Comparison of ENCODE assay signal across 8 cellular contexts in the genomic region with DNA sequence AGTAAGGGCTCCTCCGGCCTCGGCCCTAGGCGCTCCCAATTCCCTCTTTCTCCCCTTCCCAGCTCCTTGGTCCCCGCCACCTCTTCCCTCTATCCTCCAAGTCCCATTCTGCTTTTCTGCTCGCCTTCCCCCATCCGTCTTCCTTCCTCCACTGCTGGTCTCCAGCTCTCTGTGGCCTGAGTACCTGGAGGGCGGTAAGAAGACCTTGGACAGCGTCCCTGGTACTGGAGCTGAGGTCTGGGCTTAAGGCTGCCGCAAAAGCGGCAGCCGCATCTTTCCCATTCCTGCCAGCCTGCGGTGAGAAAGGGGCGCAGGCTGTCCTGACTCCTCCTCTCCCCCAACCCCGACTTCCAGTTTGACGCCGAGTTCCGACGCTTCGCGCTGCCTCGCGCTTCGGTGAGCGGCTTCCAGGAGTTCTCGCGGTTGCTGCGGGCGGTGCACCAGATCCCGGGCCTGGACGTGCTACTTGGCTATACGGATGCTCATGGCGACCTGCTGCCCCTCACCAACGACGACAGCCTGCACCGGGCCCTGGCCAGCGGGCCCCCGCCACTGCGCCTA. TPM values are rescaled to one million over a fixed set of nuclear protein-coding genes. Genes with fewer than 3 reads are reported as not detected.
DNase-seq lines count a peak whose midpoint lies in the region; ATAC-seq and TF ChIP-seq lines count a peak whose summit lies in the region.

No MANE protein-coding gene starts in this region.

- ATAC-seq in activated T-helper 17 cell treated with anti-CD3 and anti-CD28 coated beads, Interleukin-2, amount 50 U/mL, for 72 hours (replicated peaks): no peak
- no peak for ATAC-seq in GM18517 (IDR thresholded peaks at IDR 0.05; ENCODE audit: unreplicated experiment)

- H3K9me3 Mint-ChIP-seq in activated T-helper 17 cell treated with anti-CD3 and anti-CD28 coated beads, Interleukin-2, amount 50 U/mL, for 72 hours: no peaks in the 10 kb centered on the region

- peak; percentile 40 for DNase-seq in DMS 273 treated with DMSO at 0.1 percent for 48 hours (lab: John Stamatoyannopoulos, UW)
- DNase-seq in HL-60 (ENCODE audit: low read depth in 1 of 2, low spot score in 1 of 2): no peak
- DNase-seq in right atrium auricular region (ENCODE audit: low spot score): no peak
- DNase-seq in renal cortical epithelial cell (ENCODE audit: low read depth): peak; percentile 72
- DNase-seq in GM19240 (ENCODE audit: insufficient read length, low spot score): no peak
- no peak for DNase-seq in amniotic stem cell (lab: John Stamatoyannopoulos, UW)

- H3K4me3 ChIP-seq in HL-60 (replicated peaks; ENCODE audit: insufficient read depth, low read length) (peak overlapping the region; percentile 43), right atrium auricular region (peak overlapping the region; percentile 82 to 88)

- no peaks in the 10 kb centered on the region for H3K36me3 ChIP-seq in right atrium auricular region

- no peaks in the 10 kb centered on the region for H3K9me3 ChIP-seq in right atrium auricular region

- H3K4me1 Mint-ChIP-seq in activated T-helper 17 cell treated with anti-CD3 and anti-CD28 coated beads, Interleukin-2, amount 50 U/mL, for 72 hours: peaks cover 9% of the 10 kb centered on the region

- TF ChIP-seq CTCF in HL-60 (IDR thresholded peaks at IDR 0.05; ENCODE audit: insufficient read depth, low read length): no peak
- TF ChIP-seq CTCF in right atrium auricular region (IDR thresholded peaks at IDR 0.05): no peak

- H3K4me3 Mint-ChIP-seq in activated T-helper 17 cell treated with anti-CD3 and anti-CD28 coated beads, Interleukin-2, amount 50 U/mL, for 72 hours: peak overlapping the region; percentile 93

- H3K36me3 Mint-ChIP-seq in activated T-helper 17 cell treated with anti-CD3 and anti-CD28 coated beads, Interleukin-2, amount 50 U/mL, for 72 hours (ENCODE audit: low read depth): peaks cover 33% of the 10 kb centered on the region

- H3K4me1 ChIP-seq in right atrium auricular region: peaks cover 0 to 31% of the 10 kb centered on the region in 2 donors

- H3K27ac Mint-ChIP-seq in activated T-helper 17 cell treated with anti-CD3 and anti-CD28 coated beads, Interleukin-2, amount 50 U/mL, for 72 hours: peak overlapping the region; percentile 93

- H3K27me3 ChIP-seq in HL-60 (ENCODE audit: insufficient read depth, poor library complexity, severe bottlenecking) (no peaks in the 10 kb centered on the region), right atrium auricular region (no peaks in the 10 kb centered on the region)

- H3K27me3 Mint-ChIP-seq in activated T-helper 17 cell treated with anti-CD3 and anti-CD28 coated beads, Interleukin-2, amount 50 U/mL, for 72 hours: no peaks in the 10 kb centered on the region

- no peak overlapping the region for H3K27ac ChIP-seq in HL-60 (replicated peaks)
- peak overlapping the region; percentile 95 to 97 for H3K27ac ChIP-seq in right atrium auricular region

RNA-seq across cellular contexts. Expression of gene PARD6A, which starts 0.4 kb away (rescaled TPM):
- 10 to 100 TPM; 10.7 to 16.5 TPM for total RNA-seq in activated T-helper 17 cell treated with anti-CD3 and anti-CD28 coated beads, Interleukin-2, amount 50 U/mL, for 72 hours
- total RNA-seq in right atrium auricular region: 1 to 10 TPM; 3.9 to 5.6 TPM
- total RNA-seq in renal cortical epithelial cell: 2.8 and 16.1 TPM in 2 replicates

RNA-seq across cellular contexts. Expression of gene ACD, which starts 1.1 kb away (rescaled TPM):
- total RNA-seq in activated T-helper 17 cell treated with anti-CD3 and anti-CD28 coated beads, Interleukin-2, amount 50 U/mL, for 72 hours: 10 to 100 TPM; 37.5 to 63.4 TPM
- 10 to 100 TPM in 1 of 2 donors, 1 to 10 TPM in 1; 7.0 to 10.8 TPM for total RNA-seq in right atrium auricular region
- 10.0 and 11.3 TPM in 2 replicates for total RNA-seq in renal cortical epithelial cell

RNA-seq across cellular contexts. Expression of gene ENKD1, which starts 5.4 kb away (rescaled TPM):
- total RNA-seq in activated T-helper 17 cell treated with anti-CD3 and anti-CD28 coated beads, Interleukin-2, amount 50 U/mL, for 72 hours: 1 to 10 TPM; 9.1 to 9.4 TPM
- total RNA-seq in right atrium auricular region: 10 to 100 TPM in 1 of 2 donors, 1 to 10 TPM in 1; 9.2 to 12.3 TPM
- total RNA-seq in renal cortical epithelial cell: 14.6 and 22.8 TPM in 2 replicates

RNA-seq across cellular contexts. Expression of gene C16orf86, which starts 5.4 kb away (rescaled TPM):
- 1 to 10 TPM; 1.5 to 1.8 TPM for total RNA-seq in activated T-helper 17 cell treated with anti-CD3 and anti-CD28 coated beads, Interleukin-2, amount 50 U/mL, for 72 hours
- total RNA-seq in right atrium auricular region (1 to 10 TPM; 3.6 to 7.7 TPM), renal cortical epithelial cell (4.6 and 11.1 TPM in 2 replicates)

RNA-seq across cellular contexts. Expression of gene CARMIL2, which starts 16.2 kb away (rescaled TPM):
- 100 to 1,000 TPM; 134 to 169 TPM for total RNA-seq in activated T-helper 17 cell treated with anti-CD3 and anti-CD28 coated beads, Interleukin-2, amount 50 U/mL, for 72 hours
- under 1 TPM in 1 of 2 donors, not detected in 1; 0.47 TPM for total RNA-seq in right atrium auricular region
- 0.55 and 2.8 TPM in 2 replicates for total RNA-seq in renal cortical epithelial cell

Comparison
In these comparisons a context has a peak if more than half of its experiments do, and no peak if none do; other contexts are left out.
1. DNase-seq: peak in DMS 273 treated with DMSO at 0.1 percent for 48 hours (single experiment) and renal cortical epithelial cell (single experiment); none in HL-60 (0 of 2), right atrium auricular region (single experiment), GM19240 (single experiment) and amniotic stem cell (single experiment).